Comparison of ENCODE assay signal across 8 cellular contexts in the genomic region with DNA sequence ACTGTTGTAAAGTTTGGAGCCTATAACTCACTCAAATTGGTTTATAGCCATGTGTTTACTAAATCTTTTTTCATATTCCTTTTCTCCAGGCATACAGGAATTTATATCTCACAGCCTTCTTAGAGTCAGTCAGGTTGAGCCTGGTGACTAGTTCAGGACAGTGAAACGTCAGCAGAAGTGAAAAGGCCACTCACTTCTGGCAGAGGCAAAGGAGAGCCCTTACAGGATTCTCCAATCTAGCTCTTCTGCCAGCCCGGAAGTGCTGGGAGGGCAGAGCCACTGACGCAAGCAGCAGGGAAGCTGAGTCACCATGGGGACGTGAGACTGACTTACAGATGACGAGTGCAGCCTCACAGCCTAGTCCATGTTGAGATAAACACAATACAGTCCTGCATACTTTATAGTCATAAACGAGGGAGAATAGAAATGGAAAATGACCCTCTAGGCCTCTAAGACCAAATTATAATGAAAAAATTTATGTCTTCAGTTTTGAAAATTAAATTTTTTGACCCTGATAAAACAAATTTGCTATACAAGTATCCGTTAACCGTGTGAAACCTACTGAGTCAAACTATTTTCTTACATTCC. TPM values are rescaled to one million over a fixed set of nuclear protein-coding genes. Genes with fewer than 3 reads are reported as not detected.
DNase-seq lines count a peak whose midpoint lies in the region; ATAC-seq, FAIRE-seq and TF ChIP-seq lines count a peak whose summit lies in the region.

No MANE protein-coding gene starts in this region.

- H3K9ac ChIP-seq in SK-N-SH = peak overlapping the region; percentile 49; the same call in 1 of the 2 replicates

- no peaks in the 10 kb centered on the region for H3K27me3 Mint-ChIP-seq in osteocyte (ENCODE audit: unreplicated experiment)

- DNase-seq in DMS79 treated with DMSO at 0.1 percent for 48 hours (lab: John Stamatoyannopoulos, UW) (peak; percentile 93), H54 (ENCODE audit: insufficient read length, low spot score) (peak; percentile 95), NAMALWA (ENCODE audit: low spot score) (peak; percentile 93), SK-N-SH (peak; percentile 85), glomerular visceral epithelial cell (ENCODE audit: extremely low spot score) (peak; percentile 95), osteocyte (ENCODE audit: extremely low spot score, unreplicated experiment) (peak; percentile 92), thoracic aorta (ENCODE audit: low spot score) (peak; percentile 92)
- peak; percentile 73 to 91 for DNase-seq in activated naive CD4-positive, alpha-beta T cell treated with anti-CD3 and anti-CD28 coated beads, Interleukin-2, amount 50 U/mL, for 72 hours (ENCODE audit: low spot score in 2 of 2)

- H3K4me1 ChIP-seq in SK-N-SH (ENCODE audit: control insufficient read depth in 1 of 2, insufficient read depth in 2 of 2, low read depth in 1 of 2, low read length in 1 of 2) = peaks cover 17 to 23% of the 10 kb centered on the region in 2 experiments; a peak in 3 of 4 replicates
- peaks cover 28 to 43% of the 10 kb centered on the region in 2 donors for H3K4me1 ChIP-seq in thoracic aorta (ENCODE audit: control insufficient read depth in 1 of 2, low read depth in 2 of 2)

- peaks cover 12 to 14% of the 10 kb centered on the region in 2 donors for H3K36me3 Mint-ChIP-seq in activated naive CD4-positive, alpha-beta T cell treated with anti-CD3 and anti-CD28 coated beads, Interleukin-2, amount 50 U/mL, for 72 hours
- H3K36me3 Mint-ChIP-seq in osteocyte (ENCODE audit: unreplicated experiment) = peaks cover 2% of the 10 kb centered on the region

- H3K9me3 ChIP-seq in SK-N-SH (no peaks in the 10 kb centered on the region), thoracic aorta (no peaks in the 10 kb centered on the region)

- H3F3A ChIP-seq in SK-N-SH (replicated peaks; ENCODE audit: insufficient read depth) = peaks cover 51% of the 10 kb centered on the region

- H3K4me3 ChIP-seq in SK-N-SH (ENCODE audit: low read depth in 2 of 2, low read length in 1 of 2) = no peak overlapping the region
- no peak overlapping the region for H3K4me3 ChIP-seq in thoracic aorta

- TF ChIP-seq RAD21 in SK-N-SH (IDR thresholded peaks at IDR 0.05; ENCODE audit: low read length) = no peak

- peaks cover 38% of the 10 kb centered on the region for H3K79me2 ChIP-seq in SK-N-SH (ENCODE audit: insufficient read depth)

- H3K27me3 ChIP-seq in SK-N-SH (ENCODE audit: insufficient read depth) (no peaks in the 10 kb centered on the region), thoracic aorta (replicated peaks; ENCODE audit: insufficient read depth) (no peaks in the 10 kb centered on the region)

- H3K27ac ChIP-seq in SK-N-SH (ENCODE audit: low read depth in 2 of 2, low read length in 1 of 2) = peak overlapping the region; percentile 84 to 91
- peak overlapping the region; percentile 84 to 87 for H3K27ac ChIP-seq in thoracic aorta

- TF ChIP-seq POLR2A in H54 (IDR thresholded peaks at IDR 0.05; ENCODE audit: low read depth, low read length) = peak; percentile 35; the same call in 1 of the 2 replicates

- H4K20me1 ChIP-seq in SK-N-SH (ENCODE audit: insufficient read depth) = peaks cover 6% of the 10 kb centered on the region; the same call in 1 of the 2 replicates

- H3K9me3 Mint-ChIP-seq in activated naive CD4-positive, alpha-beta T cell treated with anti-CD3 and anti-CD28 coated beads, Interleukin-2, amount 50 U/mL, for 72 hours = no peaks in the 10 kb centered on the region
- no peaks in the 10 kb centered on the region for H3K9me3 Mint-ChIP-seq in osteocyte (ENCODE audit: unreplicated experiment)

- ATAC-seq in activated naive CD4-positive, alpha-beta T cell treated with anti-CD3 and anti-CD28 coated beads, Interleukin-2, amount 50 U/mL, for 72 hours = peak; percentile 85 to 90
- ATAC-seq in thoracic aorta (ENCODE audit: insufficient number of reproducible peaks, low FRiP score, low read depth) = peak; percentile 87

- H3K36me3 ChIP-seq in SK-N-SH (replicated peaks in 1 of 2; ENCODE audit: control insufficient read depth in 1 of 2, insufficient read depth in 2 of 2, low read length in 1 of 2) = no peaks in the 10 kb centered on the region
- no peaks in the 10 kb centered on the region for H3K36me3 ChIP-seq in thoracic aorta

- no peak overlapping the region for H3K4me3 Mint-ChIP-seq in osteocyte (ENCODE audit: unreplicated experiment)

- POLR2A ChIA-PET in SK-N-SH (lab: Yijun Ruan, JAX) = interaction anchor here (0.6 to 0.9 kb wide), 4 partner anchors 12 to 154 kb away, joined by 3 read pairs; no protein-coding TSS in a partner anchor

- H3K4me1 Mint-ChIP-seq in osteocyte (ENCODE audit: unreplicated experiment) = peaks cover 45% of the 10 kb centered on the region

- CTCF ChIA-PET in SK-N-SH (lab: Yijun Ruan, JAX) = interaction anchor here (1.0 kb wide), 1 partner anchor 18 kb away, joined by 4 read pairs; no protein-coding TSS in a partner anchor

- peak; percentile 98 for FAIRE-seq in H54 (lab: Jason Lieb, UNC)

- no peak for TF ChIP-seq EP300 in SK-N-SH (IDR thresholded peaks at IDR 0.05; ENCODE audit: borderline replicate concordance in 1 of 2, low read depth in 1 of 2, low read length in 1 of 2)

- H3K27ac Mint-ChIP-seq in activated naive CD4-positive, alpha-beta T cell treated with anti-CD3 and anti-CD28 coated beads, Interleukin-2, amount 50 U/mL, for 72 hours = peak overlapping the region; percentile 91 to 96
- H3K27ac Mint-ChIP-seq in osteocyte (ENCODE audit: unreplicated experiment) = peak overlapping the region; percentile 97

- H3K9me2 ChIP-seq in SK-N-SH = no peaks in the 10 kb centered on the region

- 13% methylated on average over 8 of the region's 8 CpGs for WGBS in SK-N-SH (ENCODE audit: low lambda C conversion rate)

- TF ChIP-seq CTCF in SK-N-SH (IDR thresholded peaks at IDR 0.05) (no peak), osteocyte (IDR thresholded peaks at IDR 0.05) (no peak), thoracic aorta (IDR thresholded peaks at IDR 0.05) (no peak)

- H2AFZ ChIP-seq in SK-N-SH (ENCODE audit: low read depth) = peak overlapping the region; percentile 90

- H3K4me2 ChIP-seq in SK-N-SH = peak overlapping the region; percentile 6; the same call in 1 of the 2 replicates

TF ChIP-seq in SK-N-SH, 30 proteins besides CTCF, POLR2A, EP300 and RAD21 (continues in another document):
- TF ChIP-seq, protein P1, sequence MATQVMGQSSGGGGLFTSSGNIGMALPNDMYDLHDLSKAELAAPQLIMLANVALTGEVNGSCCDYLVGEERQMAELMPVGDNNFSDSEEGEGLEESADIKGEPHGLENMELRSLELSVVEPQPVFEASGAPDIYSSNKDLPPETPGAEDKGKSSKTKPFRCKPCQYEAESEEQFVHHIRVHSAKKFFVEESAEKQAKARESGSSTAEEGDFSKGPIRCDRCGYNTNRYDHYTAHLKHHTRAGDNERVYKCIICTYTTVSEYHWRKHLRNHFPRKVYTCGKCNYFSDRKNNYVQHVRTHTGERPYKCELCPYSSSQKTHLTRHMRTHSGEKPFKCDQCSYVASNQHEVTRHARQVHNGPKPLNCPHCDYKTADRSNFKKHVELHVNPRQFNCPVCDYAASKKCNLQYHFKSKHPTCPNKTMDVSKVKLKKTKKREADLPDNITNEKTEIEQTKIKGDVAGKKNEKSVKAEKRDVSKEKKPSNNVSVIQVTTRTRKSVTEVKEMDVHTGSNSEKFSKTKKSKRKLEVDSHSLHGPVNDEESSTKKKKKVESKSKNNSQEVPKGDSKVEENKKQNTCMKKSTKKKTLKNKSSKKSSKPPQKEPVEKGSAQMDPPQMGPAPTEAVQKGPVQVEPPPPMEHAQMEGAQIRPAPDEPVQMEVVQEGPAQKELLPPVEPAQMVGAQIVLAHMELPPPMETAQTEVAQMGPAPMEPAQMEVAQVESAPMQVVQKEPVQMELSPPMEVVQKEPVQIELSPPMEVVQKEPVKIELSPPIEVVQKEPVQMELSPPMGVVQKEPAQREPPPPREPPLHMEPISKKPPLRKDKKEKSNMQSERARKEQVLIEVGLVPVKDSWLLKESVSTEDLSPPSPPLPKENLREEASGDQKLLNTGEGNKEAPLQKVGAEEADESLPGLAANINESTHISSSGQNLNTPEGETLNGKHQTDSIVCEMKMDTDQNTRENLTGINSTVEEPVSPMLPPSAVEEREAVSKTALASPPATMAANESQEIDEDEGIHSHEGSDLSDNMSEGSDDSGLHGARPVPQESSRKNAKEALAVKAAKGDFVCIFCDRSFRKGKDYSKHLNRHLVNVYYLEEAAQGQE (IDR thresholded peaks at IDR 0.05; ENCODE audit: low read depth, low read length) = 0 out of 2 replicates have a peak, but pooled peaks have one; percentile 11
- TF ChIP-seq NFIC (IDR thresholded peaks at IDR 0.05; ENCODE audit: borderline replicate concordance) (peak; percentile 54; the same call in 1 of the 2 replicates), CHD2 (IDR thresholded peaks at IDR 0.05; ENCODE audit: low read length, partially characterized antibody) (no peak), MXI1 (IDR thresholded peaks at IDR 0.05; ENCODE audit: low read depth, low read length) (peak; percentile 53; the same call in 1 of the 2 replicates), TCF12 (IDR thresholded peaks at IDR 0.05) (no peak), FOXJ3 (CRISPR knock-in tag; IDR thresholded peaks at IDR 0.05) (no peak), RXRA (IDR thresholded peaks at IDR 0.05; ENCODE audit: borderline replicate concordance, low read depth) (peak; percentile 10; the same call in 1 of the 2 replicates), MEF2A (IDR thresholded peaks at IDR 0.05; ENCODE audit: borderline replicate concordance, low read depth) (no peak), FOXM1 (IDR thresholded peaks at IDR 0.05; ENCODE audit: low read depth) (no peak)

RNA-seq across cellular contexts. Expression of a gene that starts 1.3 kb away (rescaled TPM):
- polyA plus RNA-seq in SK-N-SH (2012; rRNA removed) = not detected in 2 replicates
- 0.04 TPM in 1 of 2 replicates, not detected in the other for polyA plus RNA-seq in SK-N-SH (2012; cell fraction: cytosol; rRNA removed)
- polyA plus RNA-seq in SK-N-SH (2012; cell fraction: nucleus; rRNA removed) = 0.04 TPM in 1 of 2 replicates, not detected in the other
- under 1 TPM in 1 of 2 donors, not detected in 1; 0.80 TPM for total RNA-seq in activated naive CD4-positive, alpha-beta T cell treated with anti-CD3 and anti-CD28 coated beads, Interleukin-2, amount 50 U/mL, for 72 hours
- total RNA-seq in osteocyte (not detected in 2 replicates), thoracic aorta (not detected)

RNA-seq across cellular contexts. Expression of a gene that starts 1.4 kb away (rescaled TPM):
- 29.0 and 36.1 TPM in 2 replicates for polyA plus RNA-seq in SK-N-SH (2012; rRNA removed)
- 42.9 and 44.4 TPM in 2 replicates for polyA plus RNA-seq in SK-N-SH (2012; cell fraction: cytosol; rRNA removed)
- 10.2 and 17.5 TPM in 2 replicates for polyA plus RNA-seq in SK-N-SH (2012; cell fraction: nucleus; rRNA removed)
- total RNA-seq in activated naive CD4-positive, alpha-beta T cell treated with anti-CD3 and anti-CD28 coated beads, Interleukin-2, amount 50 U/mL, for 72 hours = 10 to 100 TPM; 28.9 to 54.8 TPM
- total RNA-seq in osteocyte = 76.3 and 82.5 TPM in 2 replicates
- 10 to 100 TPM; 63.5 to 72.0 TPM for total RNA-seq in thoracic aorta

RNA-seq across cellular contexts. Expression of a gene that starts 53.9 kb away (rescaled TPM):
- 0.31 and 0.39 TPM in 2 replicates for polyA plus RNA-seq in SK-N-SH (2012; rRNA removed)
- 0.12 and 0.29 TPM in 2 replicates for polyA plus RNA-seq in SK-N-SH (2012; cell fraction: cytosol; rRNA removed)
- polyA plus RNA-seq in SK-N-SH (2012; cell fraction: nucleus; rRNA removed) = 0.42 and 0.58 TPM in 2 replicates
- 1 to 10 TPM in 1 of 2 donors, under 1 TPM in 1; 0.16 to 2.0 TPM for total RNA-seq in activated naive CD4-positive, alpha-beta T cell treated with anti-CD3 and anti-CD28 coated beads, Interleukin-2, amount 50 U/mL, for 72 hours
- total RNA-seq in osteocyte (0.24 and 0.59 TPM in 2 replicates), thoracic aorta (1 to 10 TPM; 2.6 to 5.4 TPM)
